In genomic region chr21:45957986-45958610, GRCh38 we compare ENCODE assay signal across 1 cellular context.
TF ChIP-seq lines count a peak whose summit lies in the region.

No MANE protein-coding gene starts in this region.

TF ChIP-seq in HepG2, 621 proteins besides CTCF, POLR2A, EP300 and RAD21 (continued from another document):
- TF ChIP-seq RNF2 (conservative IDR thresholded peaks at IDR 0.05; ENCODE audit: low read depth) = no peak
- TF ChIP-seq PAX8 (CRISPR knock-in tag; IDR thresholded peaks at IDR 0.05; ENCODE audit: borderline replicate concordance) = no peak
- no peak for TF ChIP-seq MED8 (CRISPR knock-in tag; IDR thresholded peaks at IDR 0.05; ENCODE audit: insufficient replicate concordance)
- TF ChIP-seq CBFB (CRISPR knock-in tag; IDR thresholded peaks at IDR 0.05) = no peak
- TF ChIP-seq CHD2 (IDR thresholded peaks at IDR 0.05; ENCODE audit: low read depth, low read length) = no peak
- TF ChIP-seq KDM5B (CRISPR knock-in tag; IDR thresholded peaks at IDR 0.05; ENCODE audit: borderline replicate concordance) = no peak
